24 cellular contexts compared by ENCODE assay signal in the genomic region with DNA sequence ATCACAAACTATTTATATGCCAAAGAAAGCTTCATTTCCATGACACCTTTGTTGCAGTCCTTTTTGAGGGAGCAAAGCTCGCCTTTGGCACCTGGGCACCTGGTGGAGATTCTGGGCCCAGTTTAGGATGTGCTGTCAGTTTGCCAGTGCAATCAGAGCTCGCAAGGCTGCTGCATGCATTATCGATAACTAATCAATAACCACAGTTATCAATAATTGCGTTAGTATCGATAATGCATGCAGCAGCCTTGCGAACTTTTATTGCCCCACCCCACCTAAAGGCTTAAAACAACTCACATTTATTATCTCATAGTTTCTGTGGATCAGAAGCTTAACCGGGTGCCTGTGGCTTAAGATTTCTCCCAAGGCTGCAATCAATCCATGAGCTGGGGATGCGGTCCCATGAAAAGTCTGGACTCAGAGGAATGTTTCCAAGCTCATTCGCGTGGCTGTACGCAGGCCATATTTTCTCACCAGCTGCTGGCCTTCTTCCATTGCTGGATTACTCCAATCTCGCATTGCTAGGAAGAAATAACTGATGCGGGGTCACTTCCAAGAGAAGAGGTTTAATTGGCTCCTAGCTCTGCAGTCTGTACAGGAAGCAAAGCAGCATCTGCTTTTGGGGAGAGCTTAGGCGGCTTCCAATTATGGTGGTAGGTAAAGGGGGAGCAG.
"Had no signal": no experiment of that assay in that cellular context is flagged by ENCODE, and none has a peak within 500 bp of the region (broad histone marks: within the 10 kb centered on the region; RNA-seq: fewer than 3 reads in every experiment).

No MANE protein-coding gene starts in this region.

- H3K4me1 ChIP-seq: foreskin keratinocyte, lower lobe of right lung, prostate gland, upper lobe of left lung had no signal

- H3K27ac ChIP-seq: foreskin keratinocyte, lower lobe of right lung, prostate gland, thoracic aorta, upper lobe of left lung had no signal

- H3K36me3 ChIP-seq: lower lobe of right lung, prostate gland, thoracic aorta, upper lobe of left lung had no signal

- H3K4me1 Mint-ChIP-seq: stimulated activated memory B cell treated with anti-CD40 and anti-IgM and Interleukin-4, amounts not matched to agents 10 μg/mL and 1 μg/mL and 100 μg/mL, for 72 hours had no signal

- ATAC-seq: activated CD8-positive, alpha-beta T cell treated with anti-CD3 and anti-CD28 coated beads for 36 hours; esophagus mucosa; foreskin keratinocyte; left colon; lower lobe of right lung; natural killer cell treated with Interleukin-12 subunit alpha and Interleukin-12 subunit beta and Interleukin-15 and Interleukin-18, amount 100 ng/mL, for 72 hours; right cardiac atrium; stimulated activated memory B cell treated with anti-CD40 and anti-IgM and Interleukin-4, amounts not matched to agents 10 μg/mL and 1 μg/mL and 100 μg/mL, for 72 hours; T-cell had no signal

- H3K4me3 Mint-ChIP-seq: activated CD8-positive, alpha-beta T cell treated with anti-CD3 and anti-CD28 coated beads for 36 hours; activated naive CD4-positive, alpha-beta T cell treated with anti-CD3 and anti-CD28 coated beads for 36 hours; activated T-cell treated with anti-CD3 and anti-CD28 coated beads, Interleukin-2, amount 50 U/mL, for 24 hours; dendritic cell treated with granulocyte-macrophage colony-stimulating factor and Interleukin-4, amounts not matched to agents 40 ng/mL and 50 ng/mL, for 4 days; natural killer cell treated with Interleukin-12 subunit alpha and Interleukin-12 subunit beta and Interleukin-15 and Interleukin-18, amount 100 ng/mL, for 72 hours; stimulated activated memory B cell treated with anti-CD40 and anti-IgM and Interleukin-4, amounts not matched to agents 10 μg/mL and 1 μg/mL and 100 μg/mL, for 72 hours; T-cell had no signal

- H3K27me3 ChIP-seq: upper lobe of left lung had no signal

- H3K9me3 Mint-ChIP-seq: activated CD8-positive, alpha-beta T cell treated with anti-CD3 and anti-CD28 coated beads for 36 hours; activated T-cell treated with anti-CD3 and anti-CD28 coated beads, Interleukin-2, amount 50 U/mL, for 24 hours; dendritic cell treated with granulocyte-macrophage colony-stimulating factor and Interleukin-4, amounts not matched to agents 40 ng/mL and 50 ng/mL, for 4 days; natural killer cell treated with Interleukin-12 subunit alpha and Interleukin-12 subunit beta and Interleukin-15 and Interleukin-18, amount 100 ng/mL, for 72 hours had no signal

- H3K27ac Mint-ChIP-seq: activated CD8-positive, alpha-beta T cell treated with anti-CD3 and anti-CD28 coated beads for 36 hours; activated naive CD4-positive, alpha-beta T cell treated with anti-CD3 and anti-CD28 coated beads for 36 hours; activated T-cell treated with anti-CD3 and anti-CD28 coated beads, Interleukin-2, amount 50 U/mL, for 24 hours; activated T-helper 2 cell treated with anti-CD3 and anti-CD28 coated beads, Interferon-gamma antibody, Interleukin-2, Interleukin-4, amounts not matched to agents 10 μg/mL and 5 μg/mL and 100 μg/mL, durations not matched to agents 14 hours and 24 hours and 36 hours; dendritic cell treated with granulocyte-macrophage colony-stimulating factor and Interleukin-4, amounts not matched to agents 40 ng/mL and 50 ng/mL, for 4 days; natural killer cell treated with Interleukin-12 subunit alpha and Interleukin-12 subunit beta and Interleukin-15 and Interleukin-18, amount 100 ng/mL, for 72 hours; stimulated activated memory B cell treated with anti-CD40 and anti-IgM and Interleukin-4, amounts not matched to agents 10 μg/mL and 1 μg/mL and 100 μg/mL, for 72 hours; T-cell had no signal

- DNase-seq: activated CD4-positive, alpha-beta T cell treated with anti-CD3 and anti-CD28 coated beads for 48 hours; activated CD4-positive, CD25-positive, alpha-beta regulatory T cell; activated CD8-positive, alpha-beta T cell treated with anti-CD3 and anti-CD28 coated beads for 36 hours; activated naive CD4-positive, alpha-beta T cell treated with anti-CD3 and anti-CD28 coated beads for 36 hours; activated T-cell treated with anti-CD3 and anti-CD28 coated beads, Interleukin-2, amount 50 U/mL, for 24 hours; effector CD8-positive, alpha-beta T cell; foreskin keratinocyte; hypothalamus; islet precursor cell; left colon; lower lobe of right lung; small intestine; stimulated activated CD4-positive, alpha-beta T cell treated with anti-CD3 and anti-CD28 coated beads, Interleukin-4, amount 100 ng/mL, for 24 hours; T-cell; T-helper 9 cell; upper lobe of left lung had no signal

- H3K9me3 ChIP-seq: lower lobe of right lung, prostate gland, thoracic aorta, upper lobe of left lung had no signal

- H3K4me3 ChIP-seq: lower lobe of right lung, prostate gland, thoracic aorta, upper lobe of left lung had no signal

- H3K36me3 Mint-ChIP-seq: natural killer cell treated with Interleukin-12 subunit alpha and Interleukin-12 subunit beta and Interleukin-15 and Interleukin-18, amount 100 ng/mL, for 72 hours; stimulated activated memory B cell treated with anti-CD40 and anti-IgM and Interleukin-4, amounts not matched to agents 10 μg/mL and 1 μg/mL and 100 μg/mL, for 72 hours; T-cell had no signal
